In the genomic region with DNA sequence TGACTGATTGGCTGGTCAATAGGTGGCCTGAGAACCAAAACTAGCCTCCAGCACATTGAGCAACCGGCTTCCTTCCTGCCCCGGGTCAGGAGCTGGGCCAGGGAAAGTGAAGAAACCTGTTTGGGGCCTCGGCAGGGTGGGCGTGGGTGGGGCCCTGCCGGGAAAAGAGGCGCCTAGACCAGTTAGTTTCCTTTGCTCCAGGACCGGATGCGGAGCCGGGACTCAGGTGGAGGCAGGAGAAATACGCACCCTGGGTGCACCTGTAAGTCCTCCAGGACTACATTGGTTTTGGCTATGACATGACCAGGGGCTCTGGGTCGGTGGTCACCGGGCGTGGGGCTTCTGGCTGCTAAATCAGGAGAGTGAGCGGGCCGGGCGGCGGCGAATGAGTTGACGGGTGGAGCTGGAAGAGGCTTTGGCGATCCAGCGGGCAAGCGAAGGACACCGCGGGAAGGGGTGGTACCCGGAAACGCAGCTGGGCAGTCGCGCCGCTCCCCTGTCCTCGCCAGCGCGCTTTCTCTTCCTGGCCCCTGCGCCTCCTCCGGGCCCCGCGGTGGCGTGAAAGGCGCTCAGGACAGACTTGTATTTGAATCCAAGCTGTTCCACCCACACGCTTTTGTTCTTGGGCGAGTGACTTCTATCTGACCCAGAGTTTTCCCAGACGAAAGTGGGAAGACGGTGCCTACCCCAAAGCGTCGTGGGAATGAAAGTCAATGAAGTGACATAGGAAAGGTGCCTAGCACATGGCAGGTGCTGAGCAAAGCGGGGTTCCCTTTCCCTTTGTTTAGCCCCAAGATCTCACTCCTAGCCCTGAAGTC, we compare ENCODE assay signal across 9 cellular contexts. TPM values are rescaled to one million over a fixed set of nuclear protein-coding genes. Genes with fewer than 3 reads are reported as not detected.
DNase-seq lines count a peak whose midpoint lies in the region; ATAC-seq, FAIRE-seq and TF ChIP-seq lines count a peak whose summit lies in the region.
"Had no signal": no experiment of that assay in that cellular context is flagged by ENCODE, and none has a peak within 500 bp of the region (broad histone marks: within the 10 kb centered on the region; RNA-seq: fewer than 3 reads in every experiment).

No MANE protein-coding gene starts in this region.

- H3K27me3 ChIP-seq in AG04450 (ENCODE audit: control insufficient read depth, insufficient read depth, low read length) (no peaks in the 10 kb centered on the region), endothelial cell of umbilical vein (ENCODE audit: control insufficient read depth in 2 of 2, insufficient read depth in 2 of 2, low read length in 2 of 2) (no peaks in the 10 kb centered on the region), muscle layer of duodenum (ENCODE audit: low read depth, low read length) (no peaks in the 10 kb centered on the region), BE2C (no peaks in the 10 kb centered on the region)

- H2AFZ ChIP-seq in OCI-LY7 (ENCODE audit: low read length) (peak overlapping the region; percentile 99), endothelial cell of umbilical vein (ENCODE audit: low read depth, low read length) (peak overlapping the region; percentile 55)

- no peaks in the 10 kb centered on the region for H4K20me1 ChIP-seq in OCI-LY7 (ENCODE audit: insufficient read depth, low read length)
- H4K20me1 ChIP-seq in endothelial cell of umbilical vein (replicated peaks; ENCODE audit: control insufficient read depth, extremely low read depth, insufficient read depth, low read length): no peaks in the 10 kb centered on the region

- DNase-seq in AG04450 (ENCODE audit: low read depth, low spot score) (no peak), OCI-LY7 (ENCODE audit: low spot score) (no peak), endothelial cell of umbilical vein (ENCODE audit: low read depth, low spot score) (peak; percentile 26), BE2C (no peak), DMS79 (lab: John Stamatoyannopoulos, UW) (no peak)

- dilution Hi-C loops in endothelial cell of umbilical vein (cut with MboI; ENCODE audit: extremely low pct_ligation_motif_present, low sequenced_read_pairs): no loop called here

- H3K4me2 ChIP-seq in OCI-LY7 (ENCODE audit: low read length): peak overlapping the region; percentile 99
- H3K4me2 ChIP-seq in endothelial cell of umbilical vein (ENCODE audit: insufficient read depth, low read length): peak overlapping the region; percentile 76

- FAIRE-seq in endothelial cell of umbilical vein (lab: Jason Lieb, UNC): no peak
- FAIRE-seq: G401.6 had no signal

- TF ChIP-seq POLR2A in endothelial cell of umbilical vein (IDR thresholded peaks at IDR 0.05; ENCODE audit: low read depth, low read length): peak; percentile 41

- H3K9me3 ChIP-seq in AG04450 (ENCODE audit: control insufficient read depth, insufficient read depth, low read length) (peaks cover 3% of the 10 kb centered on the region; the same call in 1 of the 2 replicates), OCI-LY7 (ENCODE audit: low read length) (no peaks in the 10 kb centered on the region), endothelial cell of umbilical vein (replicated peaks; ENCODE audit: control insufficient read depth, insufficient read depth, low read length) (no peaks in the 10 kb centered on the region), muscle layer of duodenum (ENCODE audit: control insufficient read depth in 1 of 2, low read length in 2 of 2) (no peaks in the 10 kb centered on the region), BE2C (no peaks in the 10 kb centered on the region)

- ATAC-seq in GM18511 (IDR thresholded peaks at IDR 0.05; ENCODE audit: unreplicated experiment) (no peak), GM21576 (IDR thresholded peaks at IDR 0.05; ENCODE audit: unreplicated experiment) (no peak)

- H3K9me2 ChIP-seq in OCI-LY7 (ENCODE audit: insufficient read depth, low read length): no peaks in the 10 kb centered on the region

- TF ChIP-seq CTCF in AG04450 (IDR thresholded peaks at IDR 0.05; ENCODE audit: low read depth, low read length) (no peak), OCI-LY7 (conservative IDR thresholded peaks at IDR 0.05; ENCODE audit: low read length) (no peak), endothelial cell of umbilical vein (IDR thresholded peaks at IDR 0.05; ENCODE audit: extremely low read depth in 1 of 2, insufficient read depth in 1 of 2, low read depth in 1 of 2, low read length in 2 of 2) (no peak), BE2C (IDR thresholded peaks at IDR 0.05; ENCODE audit: low read depth, low read length) (no peak)

- H3K9me1 ChIP-seq in endothelial cell of umbilical vein (replicated peaks; ENCODE audit: control insufficient read depth, extremely low read depth, insufficient read depth, low read length): no peaks in the 10 kb centered on the region

- peak overlapping the region; percentile 95 for H3K9ac ChIP-seq in endothelial cell of umbilical vein (replicated peaks; ENCODE audit: extremely low read depth, insufficient read depth, low read length)

- H3K36me3 ChIP-seq in OCI-LY7 (ENCODE audit: insufficient read depth, low read length) (no peaks in the 10 kb centered on the region), endothelial cell of umbilical vein (ENCODE audit: control insufficient read depth in 2 of 2, extremely low read depth in 1 of 2, insufficient read depth in 2 of 2, low read length in 2 of 2) (no peaks in the 10 kb centered on the region), muscle layer of duodenum (ENCODE audit: control insufficient read depth in 1 of 2, insufficient read depth in 2 of 2, low read length in 2 of 2) (no peaks in the 10 kb centered on the region), BE2C (no peaks in the 10 kb centered on the region)

- CTCF ChIA-PET in AG04450 (lab: Charles Lee) (no interaction called here), OCI-LY7 (lab: Charles Lee; ENCODE audit: unreplicated experiment) (no interaction called here), endothelial cell of umbilical vein (lab: Charles Lee) (interaction anchor here (0.8 to 2.0 kb wide), 4 partner anchors 12 to 336 kb away, joined by 3 to 11 read pairs (median 4); no protein-coding TSS in a partner anchor)

- POLR2A ChIA-PET in AG04450 (lab: Yijun Ruan, JAX) (interaction anchor here (1.2 kb wide), 1 partner anchor 30 kb away, joined by 3 read pairs; a partner anchor contains a TSS), OCI-LY7 (lab: Charles Lee) (interaction anchor here (0.6 kb wide), 1 partner anchor 20 kb away, joined by 3 read pairs; no protein-coding TSS in a partner anchor), endothelial cell of umbilical vein (lab: Charles Lee) (interaction anchor here (0.6 to 1.9 kb wide), 7 partner anchors 14 to 488 kb away, joined by 3 to 20 read pairs (median 4); a partner anchor contains a TSS)

- H3K79me2 ChIP-seq in OCI-LY7 (ENCODE audit: insufficient read depth, low read depth, low read length) (no peaks in the 10 kb centered on the region), endothelial cell of umbilical vein (ENCODE audit: control insufficient read depth, insufficient read depth, low read length) (no peaks in the 10 kb centered on the region)

- intact Hi-C loops in OCI-LY7 (cut with micrococcal nuclease; ENCODE audit: unreplicated experiment) (loop anchor here (1.0 to 5.0 kb wide), 2 partner anchors 30 to 87 kb away; a partner anchor contains a TSS), endothelial cell of umbilical vein (cut with micrococcal nuclease) (loop anchor here (1.0 to 5.0 kb wide), 13 partner anchors 30 to 929 kb away; a partner anchor contains a TSS)

- BruUV-seq in OCI-LY7 (replicated peaks; lab: Mats Ljungman, UMichigan) (no TSS peak), endothelial cell of umbilical vein (replicated peaks; lab: Mats Ljungman, UMichigan) (TSS peak; percentile 54)

- H3K4me1 ChIP-seq in OCI-LY7 (ENCODE audit: insufficient read depth, low read length, poor library complexity, severe bottlenecking) (peaks cover 30% of the 10 kb centered on the region), endothelial cell of umbilical vein (ENCODE audit: control insufficient read depth, extremely low read depth, insufficient read depth, low read length) (peaks cover 66% of the 10 kb centered on the region), muscle layer of duodenum (ENCODE audit: control insufficient read depth in 1 of 2, insufficient read depth in 2 of 2, low read length in 2 of 2) (peaks cover 0 to 4% of the 10 kb centered on the region in 2 donors), BE2C (no peaks in the 10 kb centered on the region)

- peak overlapping the region; percentile 25; the same call in 1 of the 2 replicates for H3K4me3 ChIP-seq in AG04450 (ENCODE audit: low read depth, low read length)
- peak overlapping the region; percentile 75 for H3K4me3 ChIP-seq in OCI-LY7 (ENCODE audit: low read depth, low read length, poor library complexity, severe bottlenecking)
- peak overlapping the region in 2 of 3 experiments; percentile 15 to 16 for H3K4me3 ChIP-seq in endothelial cell of umbilical vein (replicated peaks in 1 of 3; ENCODE audit: insufficient read depth in 1 of 3, low read depth in 1 of 3, low read length in 3 of 3)
- H3K4me3 ChIP-seq in muscle layer of duodenum (ENCODE audit: low read depth in 1 of 2, low read length in 2 of 2): peak overlapping the region in 1 of 2 donors; percentile 77
- no peak overlapping the region for H3K4me3 ChIP-seq in BE2C (ENCODE audit: low read depth, low read length)

- H3K27ac ChIP-seq in AG04450 (ENCODE audit: low read depth, low read length) (peak overlapping the region; percentile 84), OCI-LY7 (ENCODE audit: low read depth, low read length, poor library complexity, severe bottlenecking) (peak overlapping the region; percentile 74), endothelial cell of umbilical vein (ENCODE audit: insufficient read depth, low read depth, low read length) (peak overlapping the region; percentile 100), muscle layer of duodenum (ENCODE audit: low read length) (peak overlapping the region; percentile 92)

TF ChIP-seq in endothelial cell of umbilical vein, 7 proteins besides CTCF, POLR2A, EP300 and RAD21 (continues in another document):
- peak; percentile 18 for TF ChIP-seq MYC (IDR thresholded peaks at IDR 0.05; ENCODE audit: low read depth, low read length)

RNA-seq across cellular contexts. Expression of a gene that starts 30.6 kb away (rescaled TPM):
- polyA plus RNA-seq in AG04450 (2011; rRNA removed) (48.7 and 56.5 TPM in 2 replicates), endothelial cell of umbilical vein (80.0 and 89.3 TPM in 2 replicates)
- polyA minus RNA-seq in AG04450 (2011; rRNA and poly(A)+ RNA removed): 95.6 and 108 TPM in 2 replicates
- 7.7 and 8.1 TPM in 2 replicates for total RNA-seq in OCI-LY7 (2014; rRNA removed; shearing (Covaris generic))
- total RNA-seq in OCI-LY7 (2022) (4.2 and 5.3 TPM in 2 replicates), endothelial cell of umbilical vein (81.1 and 88.3 TPM in 2 replicates)
- polyA plus RNA-seq in endothelial cell of umbilical vein (2011; cell fraction: cytosol; rRNA removed): 57.8 and 84.1 TPM in 2 replicates
- 130 and 140 TPM in 2 replicates for polyA plus RNA-seq in endothelial cell of umbilical vein (2011; cell fraction: nucleus; rRNA removed)
- 67.6 and 99.1 TPM in 2 replicates for polyA plus RNA-seq in endothelial cell of umbilical vein (2012)
- polyA minus RNA-seq in endothelial cell of umbilical vein: 50.1 and 61.0 TPM in 2 replicates
- polyA minus RNA-seq in endothelial cell of umbilical vein (2011; cell fraction: cytosol; rRNA and poly(A)+ RNA removed): 12.2 TPM
- polyA minus RNA-seq in endothelial cell of umbilical vein (2011; cell fraction: nucleus; rRNA and poly(A)+ RNA removed): 92.9 and 191 TPM in 2 replicates
- polyA plus RNA-seq in BE2C (2012; ENCODE audit: insufficient read depth, insufficient read length, low read depth): 26.6 TPM
